Comparison of ENCODE assay signal across 10 cellular contexts in the genomic region with DNA sequence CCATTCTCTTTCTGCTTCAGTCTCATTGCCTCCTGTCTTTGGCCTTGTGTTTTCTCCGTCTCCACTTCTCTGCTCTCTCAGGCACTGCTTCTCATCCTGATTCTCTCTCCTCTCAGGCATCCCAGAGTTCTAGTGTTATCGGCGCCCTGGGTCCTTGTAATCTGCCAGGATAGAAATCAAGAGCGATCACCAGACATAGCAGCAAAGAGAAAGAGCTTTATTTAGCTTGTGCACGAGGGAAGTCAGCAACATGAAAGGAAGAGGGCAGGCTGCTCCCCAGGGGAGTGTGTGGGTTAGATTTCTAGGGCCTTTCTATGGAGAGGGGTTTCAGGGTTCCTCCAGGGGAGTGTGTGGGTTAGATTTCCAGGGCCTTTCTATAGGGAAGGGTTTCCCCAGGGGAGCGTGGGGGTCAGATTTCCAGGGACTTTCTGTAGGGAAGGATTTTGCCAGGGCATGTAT. TPM values are rescaled to one million over a fixed set of nuclear protein-coding genes. Genes with fewer than 3 reads are reported as not detected.
DNase-seq lines count a peak whose midpoint lies in the region; ATAC-seq and TF ChIP-seq lines count a peak whose summit lies in the region.
"Had no signal": no experiment of that assay in that cellular context is flagged by ENCODE, and none has a peak within 500 bp of the region (broad histone marks: within the 10 kb centered on the region; RNA-seq: fewer than 3 reads in every experiment).

No MANE protein-coding gene starts in this region.

- H3K4me1 Mint-ChIP-seq in activated T-cell treated with anti-CD3 and anti-CD28 coated beads, Interleukin-2, amount 50 U/mL, for 72 hours (ENCODE audit: low read depth): peaks cover 74% of the 10 kb centered on the region

- no peak overlapping the region for H3K4me3 Mint-ChIP-seq in activated T-cell treated with anti-CD3 and anti-CD28 coated beads, Interleukin-2, amount 50 U/mL, for 72 hours

- H3K9me3 Mint-ChIP-seq in activated T-cell treated with anti-CD3 and anti-CD28 coated beads, Interleukin-2, amount 50 U/mL, for 72 hours: peaks cover 0 to 8% of the 10 kb centered on the region in 2 donors

- H3K27ac Mint-ChIP-seq in activated T-cell treated with anti-CD3 and anti-CD28 coated beads, Interleukin-2, amount 50 U/mL, for 72 hours: no peak overlapping the region

- H3K27ac ChIP-seq in osteoblast (ENCODE audit: low read depth, low read length): no peak overlapping the region
- H3K27ac ChIP-seq: thoracic aorta had no signal

- no peak for TF ChIP-seq CTCF in osteoblast (IDR thresholded peaks at IDR 0.05; ENCODE audit: extremely low read depth, low read depth, low read length)

- H3K4me2 ChIP-seq in osteoblast (ENCODE audit: insufficient read depth, low read length): peak overlapping the region; percentile 18

- no peaks in the 10 kb centered on the region for H3K36me3 ChIP-seq in osteoblast (ENCODE audit: insufficient read depth, low read length)
- H3K36me3 ChIP-seq: thoracic aorta had no signal

- no peaks in the 10 kb centered on the region for H3K27me3 ChIP-seq in osteoblast (ENCODE audit: insufficient read depth, low read length)

- ATAC-seq in HG03175 (IDR thresholded peaks at IDR 0.05; ENCODE audit: unreplicated experiment): peak; percentile 14
- peak; percentile 10 to 12 for ATAC-seq in activated T-cell treated with anti-CD3 and anti-CD28 coated beads, Interleukin-2, amount 50 U/mL, for 72 hours (replicated peaks in 1 of 2)

- H3K27me3 Mint-ChIP-seq in activated T-cell treated with anti-CD3 and anti-CD28 coated beads, Interleukin-2, amount 50 U/mL, for 72 hours (ENCODE audit: low read depth): no peaks in the 10 kb centered on the region

- DNase-seq in activated effector memory CD4-positive, alpha-beta T cell treated with Interleukin-2 at 50 U/mL for 16 hours: peak; percentile 14
- no peak for DNase-seq in activated effector memory CD4-positive, alpha-beta T cell treated with anti-CD3 and anti-CD28 coated beads, Interleukin-2, amount 50 U/mL, for 16 hours
- peak in 1 of 2 donors; percentile 24 for DNase-seq in activated T-cell treated with anti-CD3 and anti-CD28 coated beads, Interleukin-2, amount 50 U/mL, for 72 hours
- no peak for DNase-seq in osteoblast (ENCODE audit: insufficient read length, low spot score, missing footprints)
- DNase-seq in NCI-H1694 (lab: John Stamatoyannopoulos, UW): no peak
- DNase-seq in GM19240 (ENCODE audit: insufficient read length, low spot score): no peak
- no peak for DNase-seq in kidney glomerular epithelial cell (lab: John Stamatoyannopoulos, UW)

- no peaks in the 10 kb centered on the region for H3K9me3 ChIP-seq in osteoblast (ENCODE audit: low read depth, low read length)
- H3K9me3 ChIP-seq: thoracic aorta had no signal

- H3K79me2 ChIP-seq in osteoblast (ENCODE audit: insufficient read depth, low read length): no peaks in the 10 kb centered on the region

- no peak overlapping the region for H3K4me3 ChIP-seq in osteoblast (ENCODE audit: insufficient read depth, low read length)
- H3K4me3 ChIP-seq: thoracic aorta had no signal

- H3K36me3 Mint-ChIP-seq in activated T-cell treated with anti-CD3 and anti-CD28 coated beads, Interleukin-2, amount 50 U/mL, for 72 hours (ENCODE audit: insufficient read depth in 2 of 2): peaks cover 4 to 6% of the 10 kb centered on the region in 2 donors

- H3K4me1 ChIP-seq in osteoblast (ENCODE audit: insufficient read depth, low read length): peaks cover 5% of the 10 kb centered on the region

- H2AFZ ChIP-seq in osteoblast (ENCODE audit: low read length): peak overlapping the region; percentile 88

- H4K20me1 ChIP-seq in osteoblast (ENCODE audit: insufficient read depth, low read length): no peaks in the 10 kb centered on the region

RNA-seq across cellular contexts. Expression of a gene that starts 32.5 kb away (rescaled TPM):
- not detected for total RNA-seq in activated T-cell treated with anti-CD3 and anti-CD28 coated beads, Interleukin-2, amount 50 U/mL, for 72 hours
- total RNA-seq in osteoblast: not detected in 2 replicates
- total RNA-seq: Daoy, thoracic aorta had no signal

RNA-seq across cellular contexts. Expression of a gene that starts 35.8 kb away (rescaled TPM):
- not detected for total RNA-seq in activated T-cell treated with anti-CD3 and anti-CD28 coated beads, Interleukin-2, amount 50 U/mL, for 72 hours
- total RNA-seq in osteoblast: not detected in 2 replicates
- total RNA-seq: Daoy, thoracic aorta had no signal

RNA-seq across cellular contexts. Expression of a gene that starts 59.7 kb away (rescaled TPM):
- total RNA-seq in activated T-cell treated with anti-CD3 and anti-CD28 coated beads, Interleukin-2, amount 50 U/mL, for 72 hours: not detected
- total RNA-seq in osteoblast: not detected in 2 replicates
- total RNA-seq: Daoy, thoracic aorta had no signal
